In genomic region chr9:133120343-133121199, GRCh38 we compare ENCODE assay signal across 8 cellular contexts. TPM values are rescaled to one million over a fixed set of nuclear protein-coding genes. Genes with fewer than 3 reads are reported as not detected.
DNase-seq lines count a peak whose midpoint lies in the region; ATAC-seq, FAIRE-seq and TF ChIP-seq lines count a peak whose summit lies in the region.

No MANE protein-coding gene starts in this region.

- peak overlapping the region; percentile 84 for H3K4me3 Mint-ChIP-seq in activated CD4-positive, alpha-beta T cell treated with anti-CD3 and anti-CD28 coated beads, Interleukin-2, amount 10 ng/mL, durations not matched to agents 24 days and 14 days

- WGBS in IMR-90 (ENCODE audit: extremely low coverage in 2 of 2, insufficient read length in 1 of 2), 2 experiments: 2% methylated on average over 35 of the region's 71 CpGs; no CpG with 5 or more reads in 1 of the 2 experiments
- 4% methylated on average over 9 of the region's 71 CpGs for WGBS in HepG2 (ENCODE audit: low lambda C conversion rate)
- 3 to 5% methylated on average over 7 to 12 of the region's 71 CpGs for WGBS in thyroid gland, 2 donors

- peak overlapping the region; percentile 96 for H3K23ac ChIP-seq in IMR-90 (ENCODE audit: low read depth, low read length)

- H3K4me3 ChIP-seq in IMR-90 (ENCODE audit: insufficient read depth, low read depth, low read length): peak overlapping the region; percentile 80
- peak overlapping the region; percentile 63 for H3K4me3 ChIP-seq in astrocyte of the spinal cord (ENCODE audit: low read depth, low read length)
- H3K4me3 ChIP-seq in HepG2 (replicated peaks in 1 of 3; ENCODE audit: insufficient read depth in 1 of 3, low read depth in 2 of 3, low read length in 3 of 3): peak overlapping the region; percentile 67 to 83 (median 81)
- H3K4me3 ChIP-seq in thyroid gland (replicated peaks in 1 of 3): peak overlapping the region; percentile 19 to 83 (median 52)

- H3K4me1 ChIP-seq in IMR-90 (ENCODE audit: control insufficient read depth, insufficient read depth, low read length) (peaks cover 16% of the 10 kb centered on the region), HepG2 (ENCODE audit: insufficient read depth, low read length) (peaks cover 47% of the 10 kb centered on the region), thyroid gland (peaks cover 50 to 79% of the 10 kb centered on the region in 2 donors)

- CTCF ChIA-PET in IMR-90 (lab: Yijun Ruan, JAX) (no interaction called here), HepG2 (lab: Yijun Ruan, JAX; ENCODE audit: low intra/inter-chr PET ratio, low total read pairs) (no interaction called here)

- H2BK5ac ChIP-seq in IMR-90 (ENCODE audit: low read depth, low read length, poor library complexity, severe bottlenecking): peak overlapping the region; percentile 51

- H2BK15ac ChIP-seq in IMR-90 (ENCODE audit: low read depth, low read length): no peak overlapping the region

- H4K8ac ChIP-seq in IMR-90 (ENCODE audit: low read depth in 2 of 2, low read length in 2 of 2): peak overlapping the region in 1 of 2 experiments; percentile 78; a peak in 2 of 4 replicates

- H3K27me3 ChIP-seq in IMR-90 (ENCODE audit: control insufficient read depth, insufficient read depth, low read length) (no peaks in the 10 kb centered on the region), HepG2 (ENCODE audit: control insufficient read depth in 1 of 2, insufficient read depth in 2 of 2, low read length in 2 of 2) (no peaks in the 10 kb centered on the region), thyroid gland (no peaks in the 10 kb centered on the region)

- TF ChIP-seq RAD21 in IMR-90 (IDR thresholded peaks at IDR 0.05; ENCODE audit: low read length) (no peak), HepG2 (CRISPR knock-in tag; IDR thresholded peaks at IDR 0.05) (peak; percentile 29; the same call in 1 of the 2 replicates)

- H4K20me1 ChIP-seq in IMR-90 (ENCODE audit: insufficient read depth, low read length): peaks cover 60% of the 10 kb centered on the region
- H4K20me1 ChIP-seq in HepG2 (ENCODE audit: insufficient read depth, low read length): peaks cover 9% of the 10 kb centered on the region; the same call in 1 of the 2 replicates

- peak overlapping the region; percentile 91 for H3K14ac ChIP-seq in IMR-90 (replicated peaks; ENCODE audit: low read depth, low read length)

- intact Hi-C loops in activated CD4-positive, alpha-beta T cell treated with anti-CD3 and anti-CD28 coated beads, Interleukin-2, amount 10 ng/mL, durations not matched to agents 24 days and 14 days (cut with micrococcal nuclease): loop anchor here (1.0 kb wide), 3 partner anchors 13 to 28 kb away; no protein-coding TSS in a partner anchor
- intact Hi-C loops in IMR-90 (cut with micrococcal nuclease): no loop called here
- intact Hi-C loops in HepG2 (cut with micrococcal nuclease; ENCODE audit: unreplicated experiment): no loop called here
- intact Hi-C loops in thyroid gland (cut with DNase I): no loop called here

- 0 out of 2 replicates have a peak overlapping the region, but pooled peaks have one; percentile 18 for H2BK120ac ChIP-seq in IMR-90 (ENCODE audit: low read depth, low read length)

- H3K4me2 ChIP-seq in IMR-90 (ENCODE audit: low read depth, low read length) (peak overlapping the region; percentile 92), HepG2 (ENCODE audit: low read depth, low read length) (peak overlapping the region; percentile 98)

- H3K27ac ChIP-seq in IMR-90 (ENCODE audit: insufficient read depth, low read length) (peak overlapping the region; percentile 66; the same call in 1 of the 2 replicates), HepG2 (ENCODE audit: extremely low read length, insufficient read depth, low read length) (peak overlapping the region; percentile 61), thyroid gland (peak overlapping the region; percentile 54 to 92 (median 86))

- in situ Hi-C loops in IMR-90 (cut with MboI; ENCODE audit: low sequenced_read_pairs) (no loop called here), astrocyte of the spinal cord (cut with HindIII; ENCODE audit: low sequenced_read_pairs) (no loop called here), HepG2 (cut with HindIII; ENCODE audit: extremely low pct_ligation_motif_present, low pct_unique_long_range_greater_than_20kb) (no loop called here)

- TF ChIP-seq POLR2A in IMR-90 (IDR thresholded peaks at IDR 0.05; ENCODE audit: low read depth, low read length) (no peak), HepG2 (IDR thresholded peaks at IDR 0.05; ENCODE audit: insufficient read depth in 1 of 2, low read depth in 2 of 2, low read length in 2 of 2) (no peak), thyroid gland (IDR thresholded peaks at IDR 0.05) (peak in 1 of 2 donors; percentile 58)

- no peaks in the 10 kb centered on the region for H3K79me2 ChIP-seq in HepG2 (ENCODE audit: insufficient read depth, low read length)

- H4K5ac ChIP-seq in IMR-90 (ENCODE audit: low read depth, low read length): peak overlapping the region; percentile 53

- no peak for FAIRE-seq in HepG2 (lab: Jason Lieb, UNC)

- H3K9me3 Mint-ChIP-seq in activated CD4-positive, alpha-beta T cell treated with anti-CD3 and anti-CD28 coated beads, Interleukin-2, amount 10 ng/mL, durations not matched to agents 24 days and 14 days: no peaks in the 10 kb centered on the region

- ATAC-seq in IMR-90 (ENCODE audit: low read depth) (no peak; the same call in 1 of the 2 replicates), HepG2 (peak; percentile 27), HG02938 (IDR thresholded peaks at IDR 0.05; ENCODE audit: unreplicated experiment) (no peak), HG03432 (IDR thresholded peaks at IDR 0.05; ENCODE audit: unreplicated experiment) (no peak)

- H3K9me3 ChIP-seq in IMR-90 (ENCODE audit: control insufficient read depth, insufficient read depth, low read length): no peaks in the 10 kb centered on the region
- H3K9me3 ChIP-seq in HepG2 (ENCODE audit: low read length): no peaks in the 10 kb centered on the region
- no peaks in the 10 kb centered on the region for H3K9me3 ChIP-seq in thyroid gland

- no peak overlapping the region for H2BK20ac ChIP-seq in IMR-90 (ENCODE audit: low read depth, low read length)

- H3K36me3 ChIP-seq in IMR-90 (ENCODE audit: control insufficient read depth, insufficient read depth, low read length) (no peaks in the 10 kb centered on the region), HepG2 (replicated peaks in 1 of 2; ENCODE audit: control insufficient read depth in 1 of 2, insufficient read depth in 2 of 2, low read length in 2 of 2) (no peaks in the 10 kb centered on the region; a peak in 1 of 5 replicates), thyroid gland (no peaks in the 10 kb centered on the region)

- no peak for DNase-seq in activated CD4-positive, alpha-beta T cell treated with anti-CD3 and anti-CD28 coated beads, Interleukin-2, amount 10 ng/mL, durations not matched to agents 24 days and 14 days
- DNase-seq in activated CD4-positive, alpha-beta T cell treated with anti-CD3 and anti-CD28 coated beads for 4 hours: no peak
- DNase-seq in IMR-90: no peak
- no peak for DNase-seq in astrocyte of the spinal cord (ENCODE audit: low read depth, low spot score)
- no peak for DNase-seq in HepG2 (ENCODE audit: low spot score)
- DNase-seq in thyroid gland: peak; percentile 51 to 62

- no peaks in the 10 kb centered on the region for H3K27me3 Mint-ChIP-seq in activated CD4-positive, alpha-beta T cell treated with anti-CD3 and anti-CD28 coated beads, Interleukin-2, amount 10 ng/mL, durations not matched to agents 24 days and 14 days

- H3K9ac ChIP-seq in IMR-90 (ENCODE audit: low read depth, low read length): peak overlapping the region; percentile 77
- H3K9ac ChIP-seq in HepG2 (ENCODE audit: insufficient read depth, low read depth, low read length): peak overlapping the region; percentile 82

- TF ChIP-seq EP300 in HepG2 (IDR thresholded peaks at IDR 0.05; ENCODE audit: low read depth in 2 of 2, low read length in 2 of 2): no peak
- no peak for TF ChIP-seq EP300 in HepG2 (CRISPR knock-in tag; IDR thresholded peaks at IDR 0.05; ENCODE audit: borderline replicate concordance)

- H3K79me1 ChIP-seq in IMR-90 (ENCODE audit: low read depth in 1 of 2, low read length in 2 of 2): peaks cover 38 to 66% of the 10 kb centered on the region in 2 experiments

- H3K56ac ChIP-seq in IMR-90 (ENCODE audit: extremely low read depth, insufficient read depth, low read length): no peak overlapping the region

- H3K27ac Mint-ChIP-seq in activated CD4-positive, alpha-beta T cell treated with anti-CD3 and anti-CD28 coated beads, Interleukin-2, amount 10 ng/mL, durations not matched to agents 24 days and 14 days: peak overlapping the region; percentile 78

- POLR2A ChIA-PET in IMR-90 (lab: Charles Lee; ENCODE audit: unreplicated experiment): no interaction called here
- POLR2A ChIA-PET in HepG2 (lab: Yijun Ruan, JAX): interaction anchor here (1.2 kb wide), 1 partner anchor 28 kb away, joined by 4 read pairs; no protein-coding TSS in a partner anchor

- peaks cover 30% of the 10 kb centered on the region for H3K9me1 ChIP-seq in IMR-90 (ENCODE audit: insufficient read depth, low read length)

- peaks cover 59% of the 10 kb centered on the region for H3K4me1 Mint-ChIP-seq in activated CD4-positive, alpha-beta T cell treated with anti-CD3 and anti-CD28 coated beads, Interleukin-2, amount 10 ng/mL, durations not matched to agents 24 days and 14 days

- H2AFZ ChIP-seq in IMR-90 (replicated peaks; ENCODE audit: low read length, poor library complexity) (peak overlapping the region; percentile 87), HepG2 (ENCODE audit: low read length) (no peak overlapping the region)

- peak overlapping the region; percentile 99 for H2AK9ac ChIP-seq in IMR-90 (replicated peaks; ENCODE audit: low read depth, low read length, poor library complexity)

- TF ChIP-seq CTCF in IMR-90 (conservative IDR thresholded peaks at IDR 0.05; ENCODE audit: low read depth, low read length) (no peak), astrocyte of the spinal cord (IDR thresholded peaks at IDR 0.05; ENCODE audit: low read depth, low read length) (no peak), HepG2 (CRISPR knock-in tag; IDR thresholded peaks at IDR 0.05) (no peak; the same call in 1 of the 2 replicates), thyroid gland (IDR thresholded peaks at IDR 0.05) (no peak)

- no TSS peak for BruUV-seq in IMR-90 (replicated peaks; lab: Mats Ljungman, UMichigan)
- no TSS peak for BruUV-seq in HepG2 (replicated peaks; lab: Mats Ljungman, UMichigan)

- H3K4ac ChIP-seq in IMR-90 (ENCODE audit: low read depth, low read length): peak overlapping the region; percentile 74

- peak overlapping the region; percentile 27; the same call in 1 of the 2 replicates for H4K91ac ChIP-seq in IMR-90 (ENCODE audit: insufficient read depth, low read depth, low read length)

- H3K18ac ChIP-seq in IMR-90 (ENCODE audit: low read depth, low read length): peak overlapping the region; percentile 12; the same call in 1 of the 2 replicates

- peaks cover 14% of the 10 kb centered on the region for H3K36me3 Mint-ChIP-seq in activated CD4-positive, alpha-beta T cell treated with anti-CD3 and anti-CD28 coated beads, Interleukin-2, amount 10 ng/mL, durations not matched to agents 24 days and 14 days (ENCODE audit: low read depth)

- peak overlapping the region; percentile 84 for H2AK5ac ChIP-seq in IMR-90 (ENCODE audit: low read depth, low read length)

- dilution Hi-C loops in IMR-90 (cut with HindIII; ENCODE audit: low sequenced_read_pairs, unreplicated experiment): no loop called here

RNA-seq across cellular contexts. Expression of gene RALGDS, which starts 0.5 kb away (rescaled TPM):
- total RNA-seq in activated CD4-positive, alpha-beta T cell treated with anti-CD3 and anti-CD28 coated beads, Interleukin-2, amount 10 ng/mL, durations not matched to agents 24 days and 14 days: 93.0 and 96.7 TPM in 2 replicates
- 12.2 and 13.1 TPM in 2 replicates for total RNA-seq in IMR-90 (2012; rRNA removed)
- polyA plus RNA-seq in IMR-90 (2012; rRNA removed): 36.9 and 37.2 TPM in 2 replicates
- 33.9 and 37.7 TPM in 2 replicates for polyA plus RNA-seq in IMR-90 (2012; cell fraction: cytosol; rRNA removed)
- polyA plus RNA-seq in IMR-90 (2012; cell fraction: nucleus; rRNA removed; ENCODE audit: low replicate concordance): 160 and 211 TPM in 2 replicates
- 8.8 and 12.9 TPM in 2 replicates for total RNA-seq in HepG2 (2016; rRNA removed; fragmentation: Illumina TruSeq; extraction: Trizol)
- 4.2 and 5.7 TPM in 2 replicates for total RNA-seq in HepG2 (2016; cell fraction: cytosol; rRNA removed; fragmentation: Illumina TruSeq; extraction: Trizol; ENCODE audit: low read depth)
- total RNA-seq in HepG2 (2016; cell fraction: insoluble cytoplasmic fraction; rRNA removed; fragmentation: Illumina TruSeq; extraction: Trizol): 7.3 and 12.1 TPM in 2 replicates
- total RNA-seq in HepG2 (2016; cell fraction: membrane; rRNA removed; fragmentation: Illumina TruSeq; extraction: Trizol): 15.5 and 15.7 TPM in 2 replicates
- total RNA-seq in HepG2 (2016; cell fraction: nucleus; rRNA removed; fragmentation: Illumina TruSeq; extraction: Trizol): 10.4 and 11.0 TPM in 2 replicates
- polyA plus RNA-seq in HepG2 (2011; rRNA removed): 25.5 and 28.8 TPM in 2 replicates
- 14.9 and 17.8 TPM in 2 replicates for polyA plus RNA-seq in HepG2 (2011; cell fraction: cytosol; rRNA removed)
- 104 and 131 TPM in 2 replicates for polyA plus RNA-seq in HepG2 (2011; cell fraction: nucleus; rRNA removed)
- 12.0 and 15.7 TPM in 2 replicates for polyA plus RNA-seq in HepG2 (2012)
- 4.1 and 4.2 TPM in 2 replicates for polyA plus RNA-seq in HepG2 (2016; cell fraction: cytosol; fragmentation: Illumina TruSeq; extraction: Trizol; ENCODE audit: low read depth)
- 8.9 and 12.0 TPM in 2 replicates for polyA plus RNA-seq in HepG2 (2016; cell fraction: insoluble cytoplasmic fraction; fragmentation: Illumina TruSeq; extraction: Trizol; ENCODE audit: low read depth)
- polyA plus RNA-seq in HepG2 (2016; cell fraction: membrane; fragmentation: Illumina TruSeq; extraction: Trizol; ENCODE audit: low read depth): 11.6 and 12.4 TPM in 2 replicates
- polyA plus RNA-seq in HepG2 (2016; cell fraction: nucleus; fragmentation: Illumina TruSeq; extraction: Trizol; ENCODE audit: insufficient read depth, low read depth): 28.7 and 31.3 TPM in 2 replicates
- 20.8 and 24.6 TPM in 2 replicates for polyA minus RNA-seq in HepG2 (2011; rRNA and poly(A)+ RNA removed; ENCODE audit: low replicate concordance)
- 4.8 and 5.6 TPM in 2 replicates for polyA minus RNA-seq in HepG2 (2011; cell fraction: cytosol; rRNA and poly(A)+ RNA removed)
- 17.0 and 17.4 TPM in 2 replicates for polyA minus RNA-seq in HepG2 (2011; cell fraction: nucleus; rRNA and poly(A)+ RNA removed)
- total RNA-seq in thyroid gland: 10 to 100 TPM; 32.2 to 55.3 (median 43.5) TPM

RNA-seq across cellular contexts. Expression of gene GBGT1, which starts 43.1 kb away (rescaled TPM):
- total RNA-seq in activated CD4-positive, alpha-beta T cell treated with anti-CD3 and anti-CD28 coated beads, Interleukin-2, amount 10 ng/mL, durations not matched to agents 24 days and 14 days: 6.8 and 8.2 TPM in 2 replicates
- total RNA-seq in IMR-90 (2012; rRNA removed) (0.83 and 1.8 TPM in 2 replicates), HepG2 (2016; rRNA removed; fragmentation: Illumina TruSeq; extraction: Trizol) (not detected in 2 replicates), thyroid gland (10 to 100 TPM; 21.4 to 45.0 (median 25.1) TPM)
- polyA plus RNA-seq in IMR-90 (2012; rRNA removed) (2.4 and 3.2 TPM in 2 replicates), HepG2 (2011; rRNA removed) (not detected in 2 replicates)
- polyA plus RNA-seq in IMR-90 (2012; cell fraction: cytosol; rRNA removed): 4.8 and 4.9 TPM in 2 replicates
- 7.1 and 11.3 TPM in 2 replicates for polyA plus RNA-seq in IMR-90 (2012; cell fraction: nucleus; rRNA removed; ENCODE audit: low replicate concordance)
- 0.10 TPM in 1 of 2 replicates, not detected in the other for total RNA-seq in HepG2 (2016; cell fraction: cytosol; rRNA removed; fragmentation: Illumina TruSeq; extraction: Trizol; ENCODE audit: low read depth)
- not detected in 2 replicates for total RNA-seq in HepG2 (2016; cell fraction: insoluble cytoplasmic fraction; rRNA removed; fragmentation: Illumina TruSeq; extraction: Trizol)
- not detected in 2 replicates for total RNA-seq in HepG2 (2016; cell fraction: membrane; rRNA removed; fragmentation: Illumina TruSeq; extraction: Trizol)
- not detected in 2 replicates for total RNA-seq in HepG2 (2016; cell fraction: nucleus; rRNA removed; fragmentation: Illumina TruSeq; extraction: Trizol)
- not detected in 2 replicates for polyA plus RNA-seq in HepG2 (2011; cell fraction: cytosol; rRNA removed)
- polyA plus RNA-seq in HepG2 (2011; cell fraction: nucleus; rRNA removed): not detected in 2 replicates
- not detected in 2 replicates for polyA plus RNA-seq in HepG2 (2012)
- not detected in 2 replicates for polyA plus RNA-seq in HepG2 (2016; cell fraction: cytosol; fragmentation: Illumina TruSeq; extraction: Trizol; ENCODE audit: low read depth)
- not detected in 2 replicates for polyA plus RNA-seq in HepG2 (2016; cell fraction: insoluble cytoplasmic fraction; fragmentation: Illumina TruSeq; extraction: Trizol; ENCODE audit: low read depth)
- polyA plus RNA-seq in HepG2 (2016; cell fraction: membrane; fragmentation: Illumina TruSeq; extraction: Trizol; ENCODE audit: low read depth): not detected in 2 replicates
- polyA plus RNA-seq in HepG2 (2016; cell fraction: nucleus; fragmentation: Illumina TruSeq; extraction: Trizol; ENCODE audit: insufficient read depth, low read depth): not detected in 2 replicates
- not detected in 2 replicates for polyA minus RNA-seq in HepG2 (2011; rRNA and poly(A)+ RNA removed; ENCODE audit: low replicate concordance)
- not detected in 2 replicates for polyA minus RNA-seq in HepG2 (2011; cell fraction: cytosol; rRNA and poly(A)+ RNA removed)
- not detected in 2 replicates for polyA minus RNA-seq in HepG2 (2011; cell fraction: nucleus; rRNA and poly(A)+ RNA removed)

RNA-seq across cellular contexts. Expression of gene CEL, which starts 58.8 kb away (rescaled TPM):
- total RNA-seq in activated CD4-positive, alpha-beta T cell treated with anti-CD3 and anti-CD28 coated beads, Interleukin-2, amount 10 ng/mL, durations not matched to agents 24 days and 14 days: 1.8 and 2.0 TPM in 2 replicates
- total RNA-seq in IMR-90 (2012; rRNA removed) (under 0.01 TPM in 2 replicates), HepG2 (2016; rRNA removed; fragmentation: Illumina TruSeq; extraction: Trizol) (0.62 and 1.5 TPM in 2 replicates), thyroid gland (under 1 TPM in 3 of 4 donors, not detected in 1; 0.27 to 0.46 (median 0.33) TPM)
- polyA plus RNA-seq in IMR-90 (2012; rRNA removed) (0.67 and 0.75 TPM in 2 replicates), HepG2 (2011; rRNA removed) (0.63 and 0.81 TPM in 2 replicates)
- 0.27 and 0.51 TPM in 2 replicates for polyA plus RNA-seq in IMR-90 (2012; cell fraction: cytosol; rRNA removed)
- 5.5 and 8.5 TPM in 2 replicates for polyA plus RNA-seq in IMR-90 (2012; cell fraction: nucleus; rRNA removed; ENCODE audit: low replicate concordance)
- total RNA-seq in HepG2 (2016; cell fraction: cytosol; rRNA removed; fragmentation: Illumina TruSeq; extraction: Trizol; ENCODE audit: low read depth): 0.35 and 0.40 TPM in 2 replicates
- 0.55 and 1.2 TPM in 2 replicates for total RNA-seq in HepG2 (2016; cell fraction: insoluble cytoplasmic fraction; rRNA removed; fragmentation: Illumina TruSeq; extraction: Trizol)
- total RNA-seq in HepG2 (2016; cell fraction: membrane; rRNA removed; fragmentation: Illumina TruSeq; extraction: Trizol): 0.83 and 1.2 TPM in 2 replicates
- total RNA-seq in HepG2 (2016; cell fraction: nucleus; rRNA removed; fragmentation: Illumina TruSeq; extraction: Trizol): 1.6 and 1.7 TPM in 2 replicates
- polyA plus RNA-seq in HepG2 (2011; cell fraction: cytosol; rRNA removed): 0.19 and 0.34 TPM in 2 replicates
- 5.0 and 7.7 TPM in 2 replicates for polyA plus RNA-seq in HepG2 (2011; cell fraction: nucleus; rRNA removed)
- 1.2 and 1.6 TPM in 2 replicates for polyA plus RNA-seq in HepG2 (2012)
- 1.0 and 1.1 TPM in 2 replicates for polyA plus RNA-seq in HepG2 (2016; cell fraction: cytosol; fragmentation: Illumina TruSeq; extraction: Trizol; ENCODE audit: low read depth)
- polyA plus RNA-seq in HepG2 (2016; cell fraction: insoluble cytoplasmic fraction; fragmentation: Illumina TruSeq; extraction: Trizol; ENCODE audit: low read depth): 1.5 and 2.0 TPM in 2 replicates
- polyA plus RNA-seq in HepG2 (2016; cell fraction: membrane; fragmentation: Illumina TruSeq; extraction: Trizol; ENCODE audit: low read depth): 1.9 TPM in 2 replicates
- 7.7 and 8.2 TPM in 2 replicates for polyA plus RNA-seq in HepG2 (2016; cell fraction: nucleus; fragmentation: Illumina TruSeq; extraction: Trizol; ENCODE audit: insufficient read depth, low read depth)
- polyA minus RNA-seq in HepG2 (2011; rRNA and poly(A)+ RNA removed; ENCODE audit: low replicate concordance): 0.70 TPM in 1 of 2 replicates, not detected in the other
- not detected in 2 replicates for polyA minus RNA-seq in HepG2 (2011; cell fraction: cytosol; rRNA and poly(A)+ RNA removed)
- 0.50 and 1.2 TPM in 2 replicates for polyA minus RNA-seq in HepG2 (2011; cell fraction: nucleus; rRNA and poly(A)+ RNA removed)

Comparison
In these comparisons a context has a peak if more than half of its experiments do, and no peak if none do; other contexts are left out.
1. DNase-seq: peak in thyroid gland (2 of 2); none in activated CD4-positive, alpha-beta T cell treated with anti-CD3 and anti-CD28 coated beads, Interleukin-2, amount 10 ng/mL, durations not matched to agents 24 days and 14 days (single experiment), activated CD4-positive, alpha-beta T cell treated with anti-CD3 and anti-CD28 coated beads for 4 hours (0 of 2), IMR-90 (single experiment), astrocyte of the spinal cord (single experiment) and HepG2 (single experiment).
2. Peak in every context shown above with its lines, with median percentiles within 50 percentile points of each other: H3K27ac ChIP-seq and H3K4me3 ChIP-seq.